17 cellular contexts compared by ENCODE assay signal in genomic region chr3:69762790-69763229, GRCh38. TPM values are rescaled to one million over a fixed set of nuclear protein-coding genes. Genes with fewer than 3 reads are reported as not detected.
DNase-seq lines count a peak whose midpoint lies in the region; ATAC-seq and TF ChIP-seq lines count a peak whose summit lies in the region.
"Had no signal": no experiment of that assay in that cellular context is flagged by ENCODE, and none has a peak within 500 bp of the region (broad histone marks: within the 10 kb centered on the region; RNA-seq: fewer than 3 reads in every experiment).

No MANE protein-coding gene starts in this region.

- H3K4me1 ChIP-seq in esophagus muscularis mucosa: peaks cover 68 to 98% (median 87%) of the 10 kb centered on the region in 4 donors
- H3K4me1 ChIP-seq in skeletal muscle satellite cell (ENCODE audit: control insufficient read depth, insufficient read depth, low read length): peaks cover 40% of the 10 kb centered on the region

- H3K27ac ChIP-seq in esophagus muscularis mucosa (replicated peaks in 1 of 4): peak overlapping the region; percentile 76 to 81 (median 78)

- TF ChIP-seq EP300 in esophagus muscularis mucosa (IDR thresholded peaks at IDR 0.05): no peak

- H3K27me3 ChIP-seq in esophagus muscularis mucosa: no peaks in the 10 kb centered on the region
- H3K27me3 ChIP-seq in skeletal muscle satellite cell (ENCODE audit: control insufficient read depth, insufficient read depth, low read length): no peaks in the 10 kb centered on the region
- H3K27me3 ChIP-seq: ascending aorta had no signal

- H3K9ac ChIP-seq in skeletal muscle satellite cell (ENCODE audit: low read depth, low read length): peak overlapping the region; percentile 13

- ATAC-seq in GM19395 (IDR thresholded peaks at IDR 0.05; ENCODE audit: unreplicated experiment) (peak; percentile 7), HG03520 (IDR thresholded peaks at IDR 0.05; ENCODE audit: unreplicated experiment) (peak; percentile 18), GM21381 (IDR thresholded peaks at IDR 0.05; ENCODE audit: unreplicated experiment) (no peak)
- ATAC-seq: activated CD8-positive, alpha-beta T cell treated with anti-CD3 and anti-CD28 coated beads, Interleukin-2, amount 10 ng/mL, durations not matched to agents 7 days and 5 days had no signal

- DNase-seq in esophagus muscularis mucosa (ENCODE audit: extremely low spot score) (no peak), NCI-H2171 (lab: John Stamatoyannopoulos, UW) (no peak), UCSD-AML1 (lab: John Stamatoyannopoulos, UW; ENCODE audit: unreplicated experiment) (no peak), 8988T (no peak)
- DNase-seq: activated CD8-positive, alpha-beta T cell treated with anti-CD3 and anti-CD28 coated beads, Interleukin-2, amount 10 ng/mL, durations not matched to agents 7 days and 5 days; activated effector memory CD4-positive, alpha-beta T cell treated with Interleukin-2 at 50 U/mL for 16 hours; Kasumi-1; kidney; NCI-H2029; NCI-H774; Right ventricle myocardium superior; stimulated activated naive CD4-positive, alpha-beta T cell treated with Interleukin-2 at 50 U/mL for 16 hours had no signal

- H3K4me3 ChIP-seq in esophagus muscularis mucosa (peak overlapping the region in 1 of 4 donors; percentile 42), skeletal muscle satellite cell (ENCODE audit: low read length) (peak overlapping the region; percentile 38)
- H3K4me3 ChIP-seq: ascending aorta had no signal

- H3K4me2 ChIP-seq in skeletal muscle satellite cell (ENCODE audit: low read length): peak overlapping the region; percentile 78

- H3K9me3 ChIP-seq in esophagus muscularis mucosa (no peaks in the 10 kb centered on the region), skeletal muscle satellite cell (replicated peaks; ENCODE audit: low read length) (no peaks in the 10 kb centered on the region)
- H3K9me3 ChIP-seq: ascending aorta had no signal

- no peaks in the 10 kb centered on the region for H3K36me3 ChIP-seq in esophagus muscularis mucosa
- no peaks in the 10 kb centered on the region for H3K36me3 ChIP-seq in skeletal muscle satellite cell (ENCODE audit: insufficient read depth, low read length)
- H3K36me3 ChIP-seq: ascending aorta had no signal

- WGBS in esophagus muscularis mucosa: 57% methylated on average over 1 of the region's 1 CpG

- TF ChIP-seq CTCF in esophagus muscularis mucosa (IDR thresholded peaks at IDR 0.05): no peak

- no peak for TF ChIP-seq POLR2A in esophagus muscularis mucosa (IDR thresholded peaks at IDR 0.05; ENCODE audit: low read depth)

- intact Hi-C loops in esophagus muscularis mucosa (cut with DNase I): no loop called here

RNA-seq across cellular contexts. Expression of gene MITF, which starts 23.5 kb away (rescaled TPM):
- total RNA-seq in esophagus muscularis mucosa: 100 to 1,000 TPM in 1 of 4 donors, 10 to 100 TPM in 3; 68.1 to 141 (median 81.2) TPM
- 4.2 and 6.3 TPM in 2 replicates for total RNA-seq in skeletal muscle satellite cell (2012; rRNA removed)
- total RNA-seq: activated CD8-positive, alpha-beta T cell treated with anti-CD3 and anti-CD28 coated beads, Interleukin-2, amount 10 ng/mL, durations not matched to agents 7 days and 5 days had no signal
